In the genomic region with DNA sequence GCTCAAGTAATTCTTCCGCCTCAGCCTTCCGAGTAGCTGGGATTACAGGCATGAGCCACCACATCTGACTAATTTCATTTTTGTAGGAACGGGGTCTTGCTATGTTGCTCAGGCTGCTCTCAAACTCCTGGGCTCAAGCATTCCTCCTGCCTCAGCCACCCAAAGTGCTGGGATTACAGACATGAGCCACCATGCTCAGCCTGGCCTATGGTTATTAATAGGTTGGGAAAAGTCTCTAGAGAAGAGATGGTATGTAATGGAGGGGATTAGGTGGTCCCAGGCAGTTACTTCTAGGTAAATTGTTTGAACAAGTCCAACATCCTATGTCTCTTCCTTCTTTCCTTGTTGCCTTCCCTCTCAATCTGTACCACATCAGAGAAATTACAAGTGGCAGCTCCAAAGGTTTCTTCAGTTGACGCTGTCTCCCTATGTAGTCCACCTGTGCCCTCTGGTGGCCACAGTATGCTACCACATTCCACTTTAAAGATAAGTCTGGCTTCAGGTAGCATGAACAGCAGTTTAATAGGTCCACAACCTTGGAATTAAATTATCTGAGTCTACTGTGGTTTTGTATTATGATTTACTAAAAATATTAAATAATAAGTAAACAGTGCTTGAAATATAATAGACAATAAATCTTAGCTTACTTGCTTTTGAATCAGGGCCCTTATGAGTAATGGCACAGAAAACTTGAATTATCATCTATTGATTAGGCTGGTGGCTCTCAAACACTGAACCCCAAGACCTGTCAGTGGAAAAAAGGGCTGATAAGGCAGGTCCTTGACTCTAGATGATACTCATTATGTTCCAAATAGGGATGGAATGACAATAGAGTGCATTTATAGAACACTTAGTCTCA, we compare ENCODE assay signal across 8 cellular contexts. TPM values are rescaled to one million over a fixed set of nuclear protein-coding genes. Genes with fewer than 3 reads are reported as not detected.
DNase-seq lines count a peak whose midpoint lies in the region; ATAC-seq and TF ChIP-seq lines count a peak whose summit lies in the region.

No MANE protein-coding gene starts in this region.

- H3K4me3 ChIP-seq in H7 (ENCODE audit: insufficient read depth, low read depth, low read length) (no peak overlapping the region), psoas muscle (no peak overlapping the region)

- DNase-seq in DMS53 (lab: John Stamatoyannopoulos, UW) (peak; percentile 92), H7 (peak; percentile 70), NCI-H1092 (lab: John Stamatoyannopoulos, UW) (peak; percentile 27), Right ventricle myocardium superior (peak; percentile 64), psoas muscle (peak; percentile 61 to 72), GOT3 (lab: John Stamatoyannopoulos, UW) (no peak)
- DNase-seq in activated naive CD8-positive, alpha-beta T cell treated with anti-CD3 and anti-CD28 coated beads for 36 hours = peak; percentile 56

- H3K9me3 Mint-ChIP-seq in activated naive CD8-positive, alpha-beta T cell treated with anti-CD3 and anti-CD28 coated beads for 36 hours = no peaks in the 10 kb centered on the region

- H3K9me3 ChIP-seq in psoas muscle = no peaks in the 10 kb centered on the region

- no peaks in the 10 kb centered on the region for H3K27me3 ChIP-seq in H7 (ENCODE audit: control insufficient read depth, insufficient read depth, low read length)
- H3K27me3 ChIP-seq in psoas muscle (ENCODE audit: insufficient read depth in 3 of 3, low read length in 2 of 3) = no peaks in the 10 kb centered on the region

- H3K4me1 Mint-ChIP-seq in activated naive CD8-positive, alpha-beta T cell treated with anti-CD3 and anti-CD28 coated beads for 36 hours = no peaks in the 10 kb centered on the region

- H3K36me3 ChIP-seq in H7 (replicated peaks; ENCODE audit: control insufficient read depth, insufficient read depth, low read length) (no peaks in the 10 kb centered on the region), psoas muscle (ENCODE audit: insufficient read depth in 1 of 2, low read depth in 1 of 2) (peaks cover 0 to 12% of the 10 kb centered on the region in 2 donors)

- H3K27me3 Mint-ChIP-seq in activated naive CD8-positive, alpha-beta T cell treated with anti-CD3 and anti-CD28 coated beads for 36 hours = no peaks in the 10 kb centered on the region

- WGBS in psoas muscle, 3 donors = 62 to 68% (median 67%) methylated on average over 4 of the region's 4 CpGs

- peak; percentile 96 for TF ChIP-seq CTCF in psoas muscle (IDR thresholded peaks at IDR 0.05)

- intact Hi-C loops in Right ventricle myocardium superior (cut with DNase I) (loop anchor here (2.0 to 5.0 kb wide), 2 partner anchors 158 to 354 kb away; no protein-coding TSS in a partner anchor), psoas muscle (cut with DNase I) (loop anchor here (1.0 to 5.0 kb wide), 6 partner anchors 58 to 354 kb away; no protein-coding TSS in a partner anchor)

- H3K4me3 Mint-ChIP-seq in activated naive CD8-positive, alpha-beta T cell treated with anti-CD3 and anti-CD28 coated beads for 36 hours = no peak overlapping the region

- H3K27ac Mint-ChIP-seq in activated naive CD8-positive, alpha-beta T cell treated with anti-CD3 and anti-CD28 coated beads for 36 hours = no peak overlapping the region

- H3K36me3 Mint-ChIP-seq in activated naive CD8-positive, alpha-beta T cell treated with anti-CD3 and anti-CD28 coated beads for 36 hours = peaks cover 2% of the 10 kb centered on the region

- no peak overlapping the region for H3K27ac ChIP-seq in psoas muscle

- ATAC-seq in SK-N-SH treated with all-trans-retinoic acid at 6 μM for 48 hours (peak; percentile 96), Right ventricle myocardium superior (ENCODE audit: poor library complexity) (peak; percentile 85), psoas muscle (peak; percentile 85 to 89 (median 87))

- H3K4me1 ChIP-seq in psoas muscle = peaks cover 13% of the 10 kb centered on the region

TF ChIP-seq in SK-N-SH treated with all-trans-retinoic acid at 6 μM for 48 hours, 23 proteins besides CTCF, POLR2A, EP300 and RAD21:
- TF ChIP-seq TOX (CRISPR knock-in tag; IDR thresholded peaks at IDR 0.05; ENCODE audit: borderline replicate concordance) = no peak
- TF ChIP-seq CSDC2 (CRISPR knock-in tag; IDR thresholded peaks at IDR 0.05) = no peak
- no peak for TF ChIP-seq SNAI2 (CRISPR knock-in tag; IDR thresholded peaks at IDR 0.05)
- TF ChIP-seq RARB (CRISPR knock-in tag; IDR thresholded peaks at IDR 0.05) = no peak
- no peak for TF ChIP-seq PPARA (CRISPR knock-in tag; IDR thresholded peaks at IDR 0.05; ENCODE audit: borderline replicate concordance)
- TF ChIP-seq POU6F1 (CRISPR knock-in tag; IDR thresholded peaks at IDR 0.05; ENCODE audit: borderline replicate concordance, low read depth) = no peak
- no peak for TF ChIP-seq ISL1 (CRISPR knock-in tag; IDR thresholded peaks at IDR 0.05)
- no peak for TF ChIP-seq BACH2 (CRISPR knock-in tag; IDR thresholded peaks at IDR 0.05; ENCODE audit: borderline replicate concordance)

RNA-seq across cellular contexts. Expression of gene TIGD6, which starts 9.7 kb away (rescaled TPM):
- total RNA-seq in H7 (2014; rRNA removed; shearing (Covaris generic)) = 3.9 and 4.4 TPM in 2 replicates
- 1 to 10 TPM; 1.7 to 1.9 TPM for total RNA-seq in activated naive CD8-positive, alpha-beta T cell treated with anti-CD3 and anti-CD28 coated beads for 36 hours
- total RNA-seq in Right ventricle myocardium superior (1.9 TPM), psoas muscle (1 to 10 TPM; 1.9 to 4.2 (median 2.9) TPM)
- 1 to 10 TPM; 1.4 to 7.8 (median 2.4) TPM for polyA plus RNA-seq in psoas muscle

RNA-seq across cellular contexts. Expression of gene HMGXB3, which starts 9.8 kb away (rescaled TPM):
- total RNA-seq in H7 (2014; rRNA removed; shearing (Covaris generic)) = 23.8 and 30.7 TPM in 2 replicates
- total RNA-seq in activated naive CD8-positive, alpha-beta T cell treated with anti-CD3 and anti-CD28 coated beads for 36 hours = 10 to 100 TPM; 36.7 to 38.3 TPM
- total RNA-seq in Right ventricle myocardium superior (13.8 TPM), psoas muscle (10 to 100 TPM; 12.6 to 23.2 (median 17.9) TPM)
- 10 to 100 TPM in 2 of 3 donors, 1 to 10 TPM in 1; 8.6 to 22.6 (median 15.4) TPM for polyA plus RNA-seq in psoas muscle

RNA-seq across cellular contexts. Expression of gene SLC26A2, which starts 30.2 kb away (rescaled TPM):
- total RNA-seq in H7 (2014; rRNA removed; shearing (Covaris generic)) = 6.1 and 6.7 TPM in 2 replicates
- 1 to 10 TPM; 6.6 TPM for total RNA-seq in activated naive CD8-positive, alpha-beta T cell treated with anti-CD3 and anti-CD28 coated beads for 36 hours
- total RNA-seq in Right ventricle myocardium superior (2.9 TPM), psoas muscle (10 to 100 TPM in 1 of 4 donors, 1 to 10 TPM in 3; 4.1 to 20.1 (median 6.4) TPM)
- polyA plus RNA-seq in psoas muscle = 10 to 100 TPM in 1 of 3 donors, 1 to 10 TPM in 2; 4.0 to 14.3 (median 8.0) TPM

RNA-seq across cellular contexts. Expression of gene PDE6A, which starts 46.2 kb away (rescaled TPM):
- not detected in 2 replicates for total RNA-seq in H7 (2014; rRNA removed; shearing (Covaris generic))
- not detected for total RNA-seq in activated naive CD8-positive, alpha-beta T cell treated with anti-CD3 and anti-CD28 coated beads for 36 hours
- 0.08 TPM for total RNA-seq in Right ventricle myocardium superior
- total RNA-seq in psoas muscle = under 1 TPM; 0.04 to 0.26 (median 0.08) TPM
- polyA plus RNA-seq in psoas muscle = under 1 TPM; 0.09 to 0.15 (median 0.10) TPM
